11 cellular contexts compared by ENCODE assay signal in genomic region chr9:133276001-133276884, GRCh38. TPM values are rescaled to one million over a fixed set of nuclear protein-coding genes. Genes with fewer than 3 reads are reported as not detected.
DNase-seq lines count a peak whose midpoint lies in the region; ATAC-seq and TF ChIP-seq lines count a peak whose summit lies in the region.
"Had no signal": no experiment of that assay in that cellular context is flagged by ENCODE, and none has a peak within 500 bp of the region (broad histone marks: within the 10 kb centered on the region; RNA-seq: fewer than 3 reads in every experiment).

No MANE protein-coding gene starts in this region.

- H3K27me3 Mint-ChIP-seq in naive thymus-derived CD4-positive, alpha-beta T cell: peaks cover 33 to 59% (median 44%) of the 10 kb centered on the region in 5 donors

- no peak overlapping the region for H3K27ac Mint-ChIP-seq in naive thymus-derived CD4-positive, alpha-beta T cell

- intact Hi-C loops in colonic mucosa (cut with DNase I): no loop called here
- intact Hi-C loops in naive thymus-derived CD4-positive, alpha-beta T cell (cut with micrococcal nuclease): no loop called here

- no peak for DNase-seq in H7
- DNase-seq in colonic mucosa: no peak
- DNase-seq in lung (ENCODE audit: low spot score): no peak
- DNase-seq in smooth muscle cell (lab: John Stamatoyannopoulos, UW; ENCODE audit: unreplicated experiment): no peak
- DNase-seq in SW480 (ENCODE audit: low spot score): no peak
- no peak for DNase-seq in naive thymus-derived CD4-positive, alpha-beta T cell
- DNase-seq in AG08395 (ENCODE audit: low spot score): no peak
- DNase-seq in effector CD4-positive, alpha-beta T cell: no peak
- DNase-seq: aorta had no signal

- peaks cover 3% of the 10 kb centered on the region for H3K4me1 ChIP-seq in colonic mucosa
- H3K4me1 ChIP-seq in lung (ENCODE audit: control insufficient read depth in 2 of 2, insufficient read depth in 2 of 2, low read length in 2 of 2): no peaks in the 10 kb centered on the region
- no peaks in the 10 kb centered on the region for H3K4me1 ChIP-seq in smooth muscle cell (ENCODE audit: low read depth)
- no peaks in the 10 kb centered on the region for H3K4me1 ChIP-seq in naive thymus-derived CD4-positive, alpha-beta T cell (ENCODE audit: control insufficient read depth in 2 of 2, insufficient read depth in 2 of 2, low read length in 2 of 2)

- no peaks in the 10 kb centered on the region for H3K79me2 ChIP-seq in smooth muscle cell (ENCODE audit: low read depth)

- H3K9ac ChIP-seq in colonic mucosa (ENCODE audit: low read depth in 2 of 2, low read length in 2 of 2): peak overlapping the region; percentile 89 to 94
- no peak overlapping the region for H3K9ac ChIP-seq in smooth muscle cell (ENCODE audit: low read depth)

- H3K4me1 Mint-ChIP-seq in naive thymus-derived CD4-positive, alpha-beta T cell: peaks cover 0 to 14% (median 4%) of the 10 kb centered on the region in 7 donors

- 47 to 54% methylated on average over 33 of the region's 33 CpGs for WGBS in lung, 2 donors
- WGBS in smooth muscle cell (ENCODE audit: low lambda C conversion rate): 67% methylated on average over 30 of the region's 33 CpGs

- no peaks in the 10 kb centered on the region for H4K20me1 ChIP-seq in smooth muscle cell (ENCODE audit: low read depth)

- H3K9me3 Mint-ChIP-seq in naive thymus-derived CD4-positive, alpha-beta T cell: peaks cover 0 to 20% (median 6%) of the 10 kb centered on the region in 11 donors
- H3K9me3 Mint-ChIP-seq: T-helper 2 cell treated with Interferon-gamma antibody and Interleukin-4, amounts not matched to agents 5 μg/mL and 100 μg/mL, for 36 hours had no signal

- H3K4me2 ChIP-seq in smooth muscle cell: peak overlapping the region; percentile 98

- no peaks in the 10 kb centered on the region for H3K9me3 ChIP-seq in colonic mucosa
- H3K9me3 ChIP-seq in lung (ENCODE audit: control insufficient read depth in 2 of 2, insufficient read depth in 1 of 2, low read length in 1 of 2): peaks cover 0 to 8% of the 10 kb centered on the region in 2 donors
- no peaks in the 10 kb centered on the region for H3K9me3 ChIP-seq in smooth muscle cell (replicated peaks; ENCODE audit: low read depth)
- peaks cover 0 to 6% (median 0%) of the 10 kb centered on the region in 3 experiments for H3K9me3 ChIP-seq in naive thymus-derived CD4-positive, alpha-beta T cell (ENCODE audit: control insufficient read depth in 2 of 3, low read length in 3 of 3)

- peak overlapping the region; percentile 96 for H3K27ac ChIP-seq in colonic mucosa
- H3K27ac ChIP-seq in lung (ENCODE audit: low read depth in 1 of 2, low read length in 1 of 2): no peak overlapping the region
- no peak overlapping the region for H3K27ac ChIP-seq in smooth muscle cell (ENCODE audit: low read depth)
- no peak overlapping the region for H3K27ac ChIP-seq in naive thymus-derived CD4-positive, alpha-beta T cell (ENCODE audit: low read depth, low read length)

- peak overlapping the region; percentile 55 for H3K4me3 ChIP-seq in H7 (ENCODE audit: insufficient read depth, low read depth, low read length)
- peak overlapping the region; percentile 65 for H3K4me3 ChIP-seq in colonic mucosa
- peak overlapping the region; percentile 41 for H3K4me3 ChIP-seq in lung
- peak overlapping the region; percentile 74 for H3K4me3 ChIP-seq in smooth muscle cell
- H3K4me3 ChIP-seq in naive thymus-derived CD4-positive, alpha-beta T cell (ENCODE audit: low read length): no peak overlapping the region

- TF ChIP-seq CTCF in colonic mucosa (IDR thresholded peaks at IDR 0.05): no peak
- TF ChIP-seq CTCF in lung (IDR thresholded peaks at IDR 0.05; ENCODE audit: control extremely low read depth, extremely low read depth): no peak
- no peak for TF ChIP-seq CTCF in smooth muscle cell (IDR thresholded peaks at IDR 0.05; ENCODE audit: borderline replicate concordance, insufficient read depth, poor library complexity, severe bottlenecking)

- POLR2A ChIA-PET in naive thymus-derived CD4-positive, alpha-beta T cell (lab: Charles Lee): no interaction called here

- H3K27me3 ChIP-seq in H7 (ENCODE audit: control insufficient read depth, insufficient read depth, low read length) (peaks cover 47% of the 10 kb centered on the region), colonic mucosa (no peaks in the 10 kb centered on the region), lung (ENCODE audit: control insufficient read depth, insufficient read depth) (peaks cover 12% of the 10 kb centered on the region), smooth muscle cell (ENCODE audit: low read depth) (no peaks in the 10 kb centered on the region)
- no peaks in the 10 kb centered on the region for H3K27me3 ChIP-seq in naive thymus-derived CD4-positive, alpha-beta T cell (ENCODE audit: control insufficient read depth in 2 of 2, insufficient read depth in 2 of 2, low read length in 2 of 2)

- ATAC-seq in lung (ENCODE audit: insufficient read depth, low FRiP score): no peak
- ATAC-seq in naive thymus-derived CD4-positive, alpha-beta T cell: no peak

- H3K36me3 Mint-ChIP-seq in naive thymus-derived CD4-positive, alpha-beta T cell: peaks cover 0 to 2% (median 0%) of the 10 kb centered on the region in 5 donors

- H3K36me3 ChIP-seq in H7 (replicated peaks; ENCODE audit: control insufficient read depth, insufficient read depth, low read length) (no peaks in the 10 kb centered on the region), colonic mucosa (no peaks in the 10 kb centered on the region), lung (ENCODE audit: control insufficient read depth in 2 of 2, insufficient read depth in 2 of 2, low read length in 2 of 2) (no peaks in the 10 kb centered on the region), smooth muscle cell (ENCODE audit: low read depth) (no peaks in the 10 kb centered on the region)
- H3K36me3 ChIP-seq in naive thymus-derived CD4-positive, alpha-beta T cell (ENCODE audit: control insufficient read depth in 2 of 3, insufficient read depth in 3 of 3, low read length in 3 of 3): no peaks in the 10 kb centered on the region

- peak overlapping the region; percentile 99 for H2AFZ ChIP-seq in smooth muscle cell (ENCODE audit: low read depth)

- CTCF ChIA-PET in naive thymus-derived CD4-positive, alpha-beta T cell (lab: Charles Lee): interaction anchor here (0.6 kb wide), 1 partner anchor 22 kb away, joined by 3 read pairs; no protein-coding TSS in a partner anchor

- H3K4me3 Mint-ChIP-seq in naive thymus-derived CD4-positive, alpha-beta T cell: peak overlapping the region in 4 of 10 donors; percentile 27 to 64 (median 38)
- H3K4me3 Mint-ChIP-seq: T-helper 2 cell treated with Interferon-gamma antibody and Interleukin-4, amounts not matched to agents 5 μg/mL and 100 μg/mL, for 36 hours had no signal

- H3F3A ChIP-seq in smooth muscle cell (ENCODE audit: low read depth): no peaks in the 10 kb centered on the region

RNA-seq across cellular contexts. Expression of gene ABO, which starts 1.2 kb away (rescaled TPM):
- total RNA-seq in H7 (2014; rRNA removed; shearing (Covaris generic)): 0.63 TPM in 1 of 2 replicates, not detected in the other
- 10 to 100 TPM; 58.0 to 77.7 TPM for total RNA-seq in colonic mucosa
- 10 to 100 TPM in 1 of 2 donors, 1 to 10 TPM in 1; 3.9 to 23.0 TPM for total RNA-seq in lung
- polyA plus RNA-seq in lung: 10 to 100 TPM in 1 of 2 donors, 1 to 10 TPM in 1; 4.0 to 14.6 TPM
- 0.67 and 1.0 TPM in 2 replicates for total RNA-seq in smooth muscle cell
- 0.37 and 2.1 TPM in 2 replicates for polyA plus RNA-seq in smooth muscle cell
- total RNA-seq in naive thymus-derived CD4-positive, alpha-beta T cell: 1 to 10 TPM in 2 of 5 experiments, not detected in 3; 1.7 to 3.3 TPM
- polyA plus RNA-seq in naive thymus-derived CD4-positive, alpha-beta T cell: not detected
- total RNA-seq: LHCN-M2 had no signal

RNA-seq across cellular contexts. Expression of gene SURF6, which starts 59.7 kb away (rescaled TPM):
- total RNA-seq in H7 (2014; rRNA removed; shearing (Covaris generic)): 42.0 and 45.2 TPM in 2 replicates
- total RNA-seq in colonic mucosa (10 to 100 TPM; 16.0 to 41.2 TPM), lung (10 to 100 TPM; 13.7 to 25.6 TPM), smooth muscle cell (8.1 and 11.7 TPM in 2 replicates)
- polyA plus RNA-seq in lung (10 to 100 TPM; 23.0 to 24.5 TPM), smooth muscle cell (16.5 and 17.8 TPM in 2 replicates)
- total RNA-seq in naive thymus-derived CD4-positive, alpha-beta T cell: 10 to 100 TPM; 15.4 to 33.5 (median 23.4) TPM
- polyA plus RNA-seq in naive thymus-derived CD4-positive, alpha-beta T cell: 10 to 100 TPM in 1 of 2 donors, 1 to 10 TPM in 1; 9.8 to 18.7 TPM
